8 cellular contexts compared by ENCODE assay signal in the genomic region with DNA sequence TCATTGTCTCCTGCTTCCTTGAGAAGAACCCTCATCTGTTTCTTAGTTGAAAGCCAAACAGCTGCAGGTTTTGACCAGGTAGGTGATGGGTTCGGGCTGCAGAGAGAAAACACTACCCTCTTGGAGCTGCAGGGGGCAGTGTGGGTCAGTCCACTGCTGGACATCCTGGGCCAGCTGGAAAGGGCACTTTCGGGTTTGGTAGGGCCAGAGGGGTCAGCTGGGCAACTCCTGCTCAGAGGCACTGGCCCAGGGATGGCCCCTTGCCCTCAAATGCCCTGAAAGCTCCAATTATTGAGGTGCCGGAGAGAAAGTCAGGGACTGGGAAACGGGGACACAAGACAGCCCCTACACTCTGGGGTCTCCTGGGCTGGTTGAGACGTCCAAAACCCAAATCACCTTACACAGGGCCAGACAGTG.
A peak's percentile ranks its signal among the peaks of the same experiment; 100 is the strongest.
DNase-seq lines count a peak whose midpoint lies in the region; ATAC-seq and TF ChIP-seq lines count a peak whose summit lies in the region.

No MANE protein-coding gene starts in this region.

- no peaks in the 10 kb centered on the region for H3K27me3 ChIP-seq in naive thymus-derived CD4-positive, alpha-beta T cell (ENCODE audit: control insufficient read depth in 2 of 2, insufficient read depth in 2 of 2, low read length in 2 of 2)

- peak; percentile 12 for DNase-seq in NK-92 treated with Interleukin-12 subunit alpha and Interleukin-12 subunit beta, amount 100 ng/mL, for 24 hours (lab: John Stamatoyannopoulos, UW)
- DNase-seq in NK-92 (lab: John Stamatoyannopoulos, UW; ENCODE audit: unreplicated experiment) (no peak), HT-29 (ENCODE audit: low spot score) (peak; percentile 36), type B pancreatic cell (ENCODE audit: extremely low spot score, unreplicated experiment) (no peak), H4 (ENCODE audit: low spot score) (no peak)
- DNase-seq in activated CD4-positive, alpha-beta T cell treated with anti-CD3 and anti-CD28 coated beads, Interleukin-2, amount 10 ng/mL, durations not matched to agents 24 days and 14 days, result peak; percentile 90
- peak; percentile 47 for DNase-seq in effector CD4-positive, alpha-beta T cell
- peak in 8 of 9 donors; percentile 33 to 69 (median 50) for DNase-seq in naive thymus-derived CD4-positive, alpha-beta T cell

- H3K4me3 Mint-ChIP-seq in activated CD4-positive, alpha-beta T cell treated with anti-CD3 and anti-CD28 coated beads, Interleukin-2, amount 10 ng/mL, durations not matched to agents 24 days and 14 days, result no peak overlapping the region
- no peak overlapping the region for H3K4me3 Mint-ChIP-seq in naive thymus-derived CD4-positive, alpha-beta T cell
- no peak overlapping the region for H3K4me3 Mint-ChIP-seq in type B pancreatic cell

- POLR2A ChIA-PET in naive thymus-derived CD4-positive, alpha-beta T cell (lab: Charles Lee), result interaction anchor here (1.4 to 1.9 kb wide), 2 partner anchors 11 to 34 kb away, joined by 7 read pairs; no protein-coding TSS in a partner anchor

- H3K4me1 ChIP-seq in naive thymus-derived CD4-positive, alpha-beta T cell (ENCODE audit: control insufficient read depth in 2 of 2, insufficient read depth in 2 of 2, low read length in 2 of 2), result no peaks in the 10 kb centered on the region

- H3K27me3 Mint-ChIP-seq in activated CD4-positive, alpha-beta T cell treated with anti-CD3 and anti-CD28 coated beads, Interleukin-2, amount 10 ng/mL, durations not matched to agents 24 days and 14 days, result peaks cover 2% of the 10 kb centered on the region
- peaks cover 0 to 9% (median 0%) of the 10 kb centered on the region in 5 donors for H3K27me3 Mint-ChIP-seq in naive thymus-derived CD4-positive, alpha-beta T cell
- peaks cover 20% of the 10 kb centered on the region for H3K27me3 Mint-ChIP-seq in type B pancreatic cell

- CTCF ChIA-PET in naive thymus-derived CD4-positive, alpha-beta T cell (lab: Charles Lee), result interaction anchor here (0.7 to 6.2 kb wide), 14 partner anchors 8 to 145 kb away, joined by 3 to 217 read pairs (median 5); no protein-coding TSS in a partner anchor

- no peak overlapping the region for H3K27ac ChIP-seq in naive thymus-derived CD4-positive, alpha-beta T cell (ENCODE audit: low read depth, low read length)

- H3K4me1 Mint-ChIP-seq in activated CD4-positive, alpha-beta T cell treated with anti-CD3 and anti-CD28 coated beads, Interleukin-2, amount 10 ng/mL, durations not matched to agents 24 days and 14 days, result peaks cover 13% of the 10 kb centered on the region
- H3K4me1 Mint-ChIP-seq in naive thymus-derived CD4-positive, alpha-beta T cell, result peaks cover 0 to 10% (median 0%) of the 10 kb centered on the region in 7 donors
- H3K4me1 Mint-ChIP-seq in type B pancreatic cell (ENCODE audit: unreplicated experiment), result no peaks in the 10 kb centered on the region

- intact Hi-C loops in activated CD4-positive, alpha-beta T cell treated with anti-CD3 and anti-CD28 coated beads, Interleukin-2, amount 10 ng/mL, durations not matched to agents 24 days and 14 days (cut with micrococcal nuclease), result loop anchor here (1.0 to 2.0 kb wide), 4 partner anchors 12 to 115 kb away; no protein-coding TSS in a partner anchor
- intact Hi-C loops in naive thymus-derived CD4-positive, alpha-beta T cell (cut with micrococcal nuclease), result loop anchor here (1.0 kb wide), 3 partner anchors 24 to 115 kb away; no protein-coding TSS in a partner anchor

- TF ChIP-seq CTCF in type B pancreatic cell (conservative IDR thresholded peaks at IDR 0.05), result peak; percentile 76

- no peak overlapping the region for H3K4me3 ChIP-seq in naive thymus-derived CD4-positive, alpha-beta T cell (ENCODE audit: low read length)

- no peaks in the 10 kb centered on the region for H3K36me3 ChIP-seq in naive thymus-derived CD4-positive, alpha-beta T cell (ENCODE audit: control insufficient read depth in 2 of 3, insufficient read depth in 3 of 3, low read length in 3 of 3)

- no peaks in the 10 kb centered on the region for H3K36me3 Mint-ChIP-seq in activated CD4-positive, alpha-beta T cell treated with anti-CD3 and anti-CD28 coated beads, Interleukin-2, amount 10 ng/mL, durations not matched to agents 24 days and 14 days (ENCODE audit: low read depth)
- H3K36me3 Mint-ChIP-seq in naive thymus-derived CD4-positive, alpha-beta T cell, result no peaks in the 10 kb centered on the region
- no peaks in the 10 kb centered on the region for H3K36me3 Mint-ChIP-seq in type B pancreatic cell

- no peaks in the 10 kb centered on the region for H3K9me3 Mint-ChIP-seq in activated CD4-positive, alpha-beta T cell treated with anti-CD3 and anti-CD28 coated beads, Interleukin-2, amount 10 ng/mL, durations not matched to agents 24 days and 14 days
- H3K9me3 Mint-ChIP-seq in naive thymus-derived CD4-positive, alpha-beta T cell, result no peaks in the 10 kb centered on the region
- H3K9me3 Mint-ChIP-seq in type B pancreatic cell, result no peaks in the 10 kb centered on the region

- H3K9me3 ChIP-seq in naive thymus-derived CD4-positive, alpha-beta T cell (ENCODE audit: control insufficient read depth in 2 of 3, low read length in 3 of 3), result no peaks in the 10 kb centered on the region

- H3K27ac Mint-ChIP-seq in activated CD4-positive, alpha-beta T cell treated with anti-CD3 and anti-CD28 coated beads, Interleukin-2, amount 10 ng/mL, durations not matched to agents 24 days and 14 days, result no peak overlapping the region
- no peak overlapping the region for H3K27ac Mint-ChIP-seq in naive thymus-derived CD4-positive, alpha-beta T cell
- no peak overlapping the region for H3K27ac Mint-ChIP-seq in type B pancreatic cell

- peak; percentile 94 for ATAC-seq in naive thymus-derived CD4-positive, alpha-beta T cell

Comparison
In these comparisons a context has a peak if more than half of its experiments do, and no peak if none do; other contexts are left out.
1. DNase-seq: peak in NK-92 treated with Interleukin-12 subunit alpha and Interleukin-12 subunit beta, amount 100 ng/mL, for 24 hours (single experiment), HT-29 (single experiment), activated CD4-positive, alpha-beta T cell treated with anti-CD3 and anti-CD28 coated beads, Interleukin-2, amount 10 ng/mL, durations not matched to agents 24 days and 14 days (single experiment), effector CD4-positive, alpha-beta T cell (single experiment) and naive thymus-derived CD4-positive, alpha-beta T cell (8 of 9); none in NK-92 (single experiment), type B pancreatic cell (single experiment) and H4 (single experiment).